In genomic region chr2:47155091-47155876, GRCh38 we compare ENCODE assay signal across 13 cellular contexts. TPM values are rescaled to one million over a fixed set of nuclear protein-coding genes. Genes with fewer than 3 reads are reported as not detected.
A peak's percentile ranks its signal among the peaks of the same experiment; 100 is the strongest.
DNase-seq lines count a peak whose midpoint lies in the region; ATAC-seq and TF ChIP-seq lines count a peak whose summit lies in the region.
"Had no signal": no experiment of that assay in that cellular context is flagged by ENCODE, and none has a peak within 500 bp of the region (broad histone marks: within the 10 kb centered on the region; RNA-seq: fewer than 3 reads in every experiment).

A gene with protein sequence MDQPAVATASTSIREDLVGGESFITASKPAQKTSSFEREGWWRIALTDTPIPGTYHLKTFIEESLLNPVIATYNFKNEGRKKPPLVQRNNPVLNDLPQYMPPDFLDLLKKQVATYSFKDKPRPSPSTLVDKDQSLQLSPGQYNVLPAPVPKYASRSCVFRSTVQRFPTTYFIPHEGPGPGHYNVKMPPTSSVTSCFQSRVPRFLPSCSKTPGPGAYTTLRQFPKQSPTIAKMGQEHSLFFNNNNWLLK (minus strand): TSS chr2:47155308. CDS start chr2:47155251, 57 bp downstream.

- no peak within 1 kb of the TSS for H2AFZ ChIP-seq in KMS-11 (ENCODE audit: low read depth)

- H3K27me3 Mint-ChIP-seq in activated T-cell treated with anti-CD3 and anti-CD28 coated beads, Interleukin-2, amount 50 U/mL, for 72 hours (ENCODE audit: low read depth): no peaks in the 10 kb centered on the region

- peaks cover 4 to 11% of the 10 kb centered on the region in 2 donors for H3K36me3 Mint-ChIP-seq in activated T-cell treated with anti-CD3 and anti-CD28 coated beads, Interleukin-2, amount 50 U/mL, for 72 hours (ENCODE audit: insufficient read depth in 2 of 2)
- peaks cover 33% of the 10 kb centered on the region for H3K36me3 Mint-ChIP-seq in stimulated activated effector memory CD8-positive, alpha-beta T cell treated with anti-CD3 and anti-CD28 coated beads, Interleukin-12 subunit alpha, Interleukin-12 subunit beta, amount 100 ng/mL, for 72 hours

- H3K4me1 ChIP-seq in KMS-11 (ENCODE audit: low read depth, poor library complexity, severe bottlenecking): peaks cover 52% of the 10 kb centered on the region
- H3K4me1 ChIP-seq in ectodermal cell (ENCODE audit: control insufficient read depth, insufficient read depth, low read length): no peaks in the 10 kb centered on the region

- 0 out of 2 replicates have a peak, but pooled peaks cover under 1% of the 10 kb centered on the region for H4K20me1 ChIP-seq in KMS-11 (ENCODE audit: insufficient read depth)

- H3K27me3 ChIP-seq in KMS-11 (ENCODE audit: insufficient read depth, low read depth): no peaks in the 10 kb centered on the region
- no peaks in the 10 kb centered on the region for H3K27me3 ChIP-seq in ectodermal cell (ENCODE audit: control insufficient read depth, insufficient read depth, low read length, poor library complexity, severe bottlenecking)
- H3K27me3 ChIP-seq: right lobe of liver had no signal

- H3K4me3 Mint-ChIP-seq in activated T-cell treated with anti-CD3 and anti-CD28 coated beads, Interleukin-2, amount 50 U/mL, for 72 hours: no peak within 1 kb of the TSS
- H3K4me3 Mint-ChIP-seq in stimulated activated effector memory CD8-positive, alpha-beta T cell treated with anti-CD3 and anti-CD28 coated beads, Interleukin-12 subunit alpha, Interleukin-12 subunit beta, amount 100 ng/mL, for 72 hours: no peak within 1 kb of the TSS

- H3K27ac Mint-ChIP-seq in activated T-cell treated with anti-CD3 and anti-CD28 coated beads, Interleukin-2, amount 50 U/mL, for 72 hours: peak within 1 kb of the TSS; percentile 74
- H3K27ac Mint-ChIP-seq in stimulated activated effector memory CD8-positive, alpha-beta T cell treated with anti-CD3 and anti-CD28 coated beads, Interleukin-12 subunit alpha, Interleukin-12 subunit beta, amount 100 ng/mL, for 72 hours: peak within 1 kb of the TSS; percentile 36

- 94 to 95% methylated on average over 30 of the region's 30 CpGs for WGBS in ectodermal cell, 2 experiments

- no peaks in the 10 kb centered on the region for H3K79me2 ChIP-seq in KMS-11 (ENCODE audit: insufficient read depth, low read depth)

- H3K27ac ChIP-seq in KMS-11 (peak within 1 kb of the TSS; percentile 43; the same call in 1 of the 2 replicates), ectodermal cell (ENCODE audit: insufficient read depth, low read depth, low read length, poor library complexity, severe bottlenecking) (peak within 1 kb of the TSS; percentile 20)
- H3K27ac ChIP-seq: right lobe of liver had no signal

- no peaks in the 10 kb centered on the region for H3K9me3 ChIP-seq in ectodermal cell (ENCODE audit: control insufficient read depth, low read length)
- H3K9me3 ChIP-seq: right lobe of liver had no signal

- ATAC-seq in activated T-cell treated with anti-CD3 and anti-CD28 coated beads, Interleukin-2, amount 50 U/mL, for 72 hours (replicated peaks in 1 of 2): peak; percentile 13 to 22
- peak; percentile 44 for ATAC-seq in stimulated activated effector memory CD8-positive, alpha-beta T cell treated with anti-CD3 and anti-CD28 coated beads, Interleukin-12 subunit alpha, Interleukin-12 subunit beta, amount 100 ng/mL, for 72 hours

- H3K4me1 Mint-ChIP-seq in activated T-cell treated with anti-CD3 and anti-CD28 coated beads, Interleukin-2, amount 50 U/mL, for 72 hours (ENCODE audit: low read depth): peaks cover 18% of the 10 kb centered on the region
- peaks cover 18% of the 10 kb centered on the region for H3K4me1 Mint-ChIP-seq in stimulated activated effector memory CD8-positive, alpha-beta T cell treated with anti-CD3 and anti-CD28 coated beads, Interleukin-12 subunit alpha, Interleukin-12 subunit beta, amount 100 ng/mL, for 72 hours

- no peak within 1 kb of the TSS for H3K4me3 ChIP-seq in KMS-11 (IDR thresholded peaks at IDR 0.05; ENCODE audit: insufficient read depth, low read depth, low read length)
- no peak within 1 kb of the TSS for H3K4me3 ChIP-seq in ectodermal cell (ENCODE audit: insufficient read depth, low read depth, low read length)
- H3K4me3 ChIP-seq: right lobe of liver had no signal

- peaks cover 6% of the 10 kb centered on the region; the same call in 1 of the 2 replicates for H3K36me3 ChIP-seq in KMS-11 (ENCODE audit: insufficient read depth)
- peaks cover 11% of the 10 kb centered on the region for H3K36me3 ChIP-seq in ectodermal cell (ENCODE audit: control insufficient read depth, insufficient read depth, low read length)

- peak within 1 kb of the TSS; percentile 14; the same call in 1 of the 2 replicates for H3K4me2 ChIP-seq in KMS-11

- DNase-seq in activated T-cell treated with anti-CD3 and anti-CD28 coated beads, Interleukin-2, amount 50 U/mL, for 72 hours: no peak
- DNase-seq in activated T-cell treated with anti-CD3 and anti-CD28 coated beads for 4 hours: no peak
- no peak for DNase-seq in stimulated activated effector memory CD8-positive, alpha-beta T cell treated with anti-CD3 and anti-CD28 coated beads, Interleukin-12 subunit alpha, Interleukin-12 subunit beta, amount 100 ng/mL, for 72 hours (ENCODE audit: low spot score in 2 of 2)
- no peak for DNase-seq in nucleus accumbens (lab: John Stamatoyannopoulos, UW)
- no peak for DNase-seq in amygdala (lab: John Stamatoyannopoulos, UW)
- no peak for DNase-seq in NCI-H748 treated with DMSO at 0.1 percent for 48 hours (lab: John Stamatoyannopoulos, UW)
- DNase-seq: NCI-H146, right lobe of liver, T1000 had no signal

- H3K9ac ChIP-seq in KMS-11: no peak within 1 kb of the TSS

- TF ChIP-seq CTCF in KMS-11 (conservative IDR thresholded peaks at IDR 0.05; ENCODE audit: low read depth, low read length): no peak

- H3K9me3 Mint-ChIP-seq in activated T-cell treated with anti-CD3 and anti-CD28 coated beads, Interleukin-2, amount 50 U/mL, for 72 hours: no peaks in the 10 kb centered on the region
- H3K9me3 Mint-ChIP-seq in stimulated activated effector memory CD8-positive, alpha-beta T cell treated with anti-CD3 and anti-CD28 coated beads, Interleukin-12 subunit alpha, Interleukin-12 subunit beta, amount 100 ng/mL, for 72 hours: no peaks in the 10 kb centered on the region

RNA-seq across cellular contexts. Expression of the gene that starts here (rescaled TPM):
- total RNA-seq in activated T-cell treated with anti-CD3 and anti-CD28 coated beads, Interleukin-2, amount 50 U/mL, for 72 hours: not detected
- not detected for polyA plus RNA-seq in ectodermal cell (2013, experiment 1 of 4)
- polyA plus RNA-seq in ectodermal cell (2013, experiment 2 of 4): 0.21 TPM
- polyA plus RNA-seq in ectodermal cell (2013, experiment 3 of 4): not detected
- polyA plus RNA-seq in ectodermal cell (2013, experiment 4 of 4): not detected
- total RNA-seq: right lobe of liver, urinary bladder had no signal
- polyA plus RNA-seq: liver had no signal

Comparison
In these comparisons a context has a peak if more than half of its experiments do, and no peak if none do; other contexts are left out.
1. Peak in ATAC-seq in activated T-cell treated with anti-CD3 and anti-CD28 coated beads, Interleukin-2, amount 50 U/mL, for 72 hours; RNA of the gene not detected or under 1 TPM.